In the genomic region with DNA sequence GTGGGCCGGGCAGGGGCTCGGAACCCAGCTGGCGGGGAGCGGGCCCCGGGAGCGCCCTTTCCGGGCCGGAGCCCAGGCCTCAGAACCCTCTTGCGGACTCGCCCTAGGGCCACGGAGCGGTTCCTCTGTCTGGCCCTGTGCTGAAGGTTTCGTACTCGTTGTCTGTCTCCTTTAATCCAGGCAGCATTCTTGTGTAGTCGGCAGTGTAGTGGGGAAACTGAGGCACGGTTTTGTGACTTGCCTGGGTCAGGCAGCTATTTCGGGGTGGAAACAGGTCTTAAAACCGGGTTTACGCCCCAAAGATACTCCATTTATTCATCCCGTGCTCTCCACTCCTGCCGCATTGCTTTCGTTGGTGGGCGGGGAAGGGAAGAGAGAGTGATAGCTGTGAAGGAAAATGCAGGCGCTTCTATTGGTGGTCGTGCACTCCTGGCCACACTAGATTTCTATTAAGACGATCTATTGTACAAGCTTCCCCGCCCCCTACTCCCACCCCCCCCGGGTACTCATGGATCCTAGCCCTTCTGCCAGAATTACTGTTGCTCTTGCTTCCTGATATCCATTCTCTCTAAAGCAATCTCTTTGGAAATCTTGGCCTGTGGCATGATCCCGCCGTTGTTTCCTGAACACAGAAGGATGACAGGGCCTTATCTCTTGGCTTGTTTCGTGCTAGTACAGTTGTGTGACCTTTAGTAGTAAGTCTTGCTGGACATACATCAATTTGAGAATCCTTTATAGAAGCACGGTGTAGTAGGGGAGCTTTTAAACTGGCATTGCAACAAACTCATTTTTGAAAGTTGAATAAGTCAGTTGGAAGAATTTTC, we compare ENCODE assay signal across 8 cellular contexts. TPM values are rescaled to one million over a fixed set of nuclear protein-coding genes. Genes with fewer than 3 reads are reported as not detected.
A peak's percentile ranks its signal among the peaks of the same experiment; 100 is the strongest.
DNase-seq lines count a peak whose midpoint lies in the region; ATAC-seq and TF ChIP-seq lines count a peak whose summit lies in the region.

No MANE protein-coding gene starts in this region.

- peak overlapping the region; percentile 97 for H3K27ac Mint-ChIP-seq in T-cell

- H3K27ac ChIP-seq in Karpas-422 (ENCODE audit: low read length) (peak overlapping the region; percentile 83), aorta (ENCODE audit: low read depth in 1 of 2, low read length in 2 of 2) (peak overlapping the region in 1 of 2 donors; percentile 68)

- POLR2A ChIA-PET in AG04449 (lab: Yijun Ruan, JAX): interaction anchor here (0.8 to 0.9 kb wide), 2 partner anchors 14 to 81 kb away, joined by 3 read pairs; no protein-coding TSS in a partner anchor
- POLR2A ChIA-PET in T-cell (lab: Charles Lee): no interaction called here

- intact Hi-C loops in aorta (cut with DNase I): loop anchor here in 1 of 2 donors (5.0 kb wide), 1 partner anchor 51 kb away; a partner anchor contains a TSS

- no peaks in the 10 kb centered on the region for H3K9me3 Mint-ChIP-seq in T-cell

- H3K4me2 ChIP-seq in Karpas-422 (ENCODE audit: low read depth, low read length, poor library complexity, severe bottlenecking): peak overlapping the region; percentile 87

- H3K9me2 ChIP-seq in Karpas-422 (replicated peaks; ENCODE audit: insufficient read depth, low read length): no peaks in the 10 kb centered on the region

- H3K36me3 ChIP-seq in Karpas-422 (ENCODE audit: insufficient read depth, low read length): peaks cover 20% of the 10 kb centered on the region; the same call in 1 of the 2 replicates
- no peaks in the 10 kb centered on the region for H3K36me3 ChIP-seq in endocrine pancreas (ENCODE audit: control insufficient read depth, insufficient read depth, low read length)
- H3K36me3 ChIP-seq in mucosa of stomach (ENCODE audit: control insufficient read depth, insufficient read depth, low read length): no peaks in the 10 kb centered on the region
- H3K36me3 ChIP-seq in aorta (ENCODE audit: control insufficient read depth in 1 of 2, insufficient read depth in 2 of 2, low read length in 1 of 2): no peaks in the 10 kb centered on the region

- H3K4me3 ChIP-seq in AG04449 (ENCODE audit: low read depth, low read length) (peak overlapping the region; percentile 85), GM12865 (ENCODE audit: low read depth, low read length) (peak overlapping the region; percentile 81), Karpas-422 (ENCODE audit: low read length) (peak overlapping the region; percentile 86), endocrine pancreas (ENCODE audit: control insufficient read depth, insufficient read depth, low read length) (peak overlapping the region; percentile 88), mucosa of stomach (ENCODE audit: low read length) (peak overlapping the region; percentile 85), aorta (ENCODE audit: low read length in 2 of 2) (peak overlapping the region; percentile 58 to 99)

- H3K27me3 ChIP-seq in Karpas-422 (ENCODE audit: low read length) (no peaks in the 10 kb centered on the region), endocrine pancreas (ENCODE audit: control insufficient read depth, insufficient read depth, low read length) (no peaks in the 10 kb centered on the region), mucosa of stomach (ENCODE audit: control insufficient read depth, insufficient read depth, low read length) (no peaks in the 10 kb centered on the region), aorta (ENCODE audit: control insufficient read depth in 1 of 2, insufficient read depth in 2 of 2, low read length in 1 of 2) (no peaks in the 10 kb centered on the region)

- peaks cover 62% of the 10 kb centered on the region for H3K79me2 ChIP-seq in Karpas-422 (ENCODE audit: low read length)

- H2AFZ ChIP-seq in Karpas-422 (ENCODE audit: low read length): no peak overlapping the region

- H3K4me1 ChIP-seq in Karpas-422 (ENCODE audit: low read length) (peaks cover 45% of the 10 kb centered on the region), endocrine pancreas (ENCODE audit: control insufficient read depth, insufficient read depth, low read length) (peaks cover 18% of the 10 kb centered on the region), mucosa of stomach (ENCODE audit: control insufficient read depth, insufficient read depth, low read length) (peaks cover 10% of the 10 kb centered on the region), aorta (ENCODE audit: control insufficient read depth in 1 of 2, insufficient read depth in 2 of 2, low read length in 2 of 2) (peaks cover 3 to 9% of the 10 kb centered on the region in 2 donors)

- no peak for DNase-seq in AG04449 (ENCODE audit: low read depth, low spot score)
- DNase-seq in GM12865 (ENCODE audit: low read depth): peak; percentile 34
- peak; percentile 80 for DNase-seq in Karpas-422
- DNase-seq in T-cell: no peak
- DNase-seq in aorta: no peak
- no peak for DNase-seq in NCI-H2196 treated with DMSO at 0.1 percent for 48 hours (lab: John Stamatoyannopoulos, UW; ENCODE audit: unreplicated experiment)

- WGBS in aorta, 2 donors: 0% methylated on average over 32 of the region's 32 CpGs

- peak overlapping the region; percentile 99 for H3K4me3 Mint-ChIP-seq in T-cell

- peaks cover 26% of the 10 kb centered on the region for H4K20me1 ChIP-seq in Karpas-422 (ENCODE audit: insufficient read depth, low read depth, low read length)

- H3K9ac ChIP-seq in Karpas-422 (ENCODE audit: low read length) (peak overlapping the region; percentile 93), endocrine pancreas (ENCODE audit: control insufficient read depth, insufficient read depth, low read length) (peak overlapping the region; percentile 94), mucosa of stomach (ENCODE audit: low read length) (peak overlapping the region; percentile 88)

- H3K4me1 Mint-ChIP-seq in T-cell: peaks cover 46 to 56% (median 52%) of the 10 kb centered on the region in 3 donors

- peaks cover 8% of the 10 kb centered on the region for H3K36me3 Mint-ChIP-seq in T-cell

- H3K27me3 Mint-ChIP-seq in T-cell: no peaks in the 10 kb centered on the region

- no peaks in the 10 kb centered on the region for H3K9me3 ChIP-seq in Karpas-422 (ENCODE audit: low read length)
- no peaks in the 10 kb centered on the region for H3K9me3 ChIP-seq in endocrine pancreas (ENCODE audit: control insufficient read depth, low read length)
- no peaks in the 10 kb centered on the region for H3K9me3 ChIP-seq in mucosa of stomach (ENCODE audit: control insufficient read depth, low read length)
- no peaks in the 10 kb centered on the region for H3K9me3 ChIP-seq in aorta (ENCODE audit: control insufficient read depth, low read length)

- ATAC-seq in T-cell (replicated peaks in 1 of 4) (peak in 1 of 4 experiments; percentile 0), aorta (ENCODE audit: low FRiP score) (peak; percentile 44)

- CTCF ChIA-PET in AG04449 (lab: Yijun Ruan, JAX) (interaction anchor here (1.2 to 2.7 kb wide), 6 partner anchors 14 to 145 kb away, joined by 3 to 11 read pairs (median 6); no protein-coding TSS in a partner anchor), T-cell (lab: Charles Lee) (interaction anchor here in 1 of 2 donors (1.0 to 1.5 kb wide), 4 partner anchors 18 to 159 kb away, joined by 3 to 5 read pairs (median 4); no protein-coding TSS in a partner anchor)

- TF ChIP-seq CTCF in AG04449 (IDR thresholded peaks at IDR 0.05; ENCODE audit: insufficient read depth, low read length, missing control alignments): no peak
- no peak for TF ChIP-seq CTCF in GM12865 (IDR thresholded peaks at IDR 0.05; ENCODE audit: insufficient read depth, low read depth, low read length, missing control alignments)

RNA-seq across cellular contexts. Expression of a gene that starts 0.8 kb away (rescaled TPM):
- 44.9 and 72.3 TPM in 2 replicates for total RNA-seq in Karpas-422 (2014; rRNA removed; shearing (Covaris generic); ENCODE audit: low replicate concordance)
- total RNA-seq in T-cell: 10 to 100 TPM; 39.5 to 84.4 (median 74.8) TPM
- total RNA-seq in aorta: 10 to 100 TPM; 39.3 to 52.7 TPM
- polyA plus RNA-seq in aorta: 10 to 100 TPM; 11.0 to 14.7 TPM

RNA-seq across cellular contexts. Expression of a gene that starts 27.9 kb away (rescaled TPM):
- not detected in 2 replicates for total RNA-seq in Karpas-422 (2014; rRNA removed; shearing (Covaris generic); ENCODE audit: low replicate concordance)
- total RNA-seq in T-cell (not detected), aorta (not detected)
- polyA plus RNA-seq in aorta: not detected

RNA-seq across cellular contexts. Expression of a gene that starts 49.7 kb away (rescaled TPM):
- 10.7 and 17.9 TPM in 2 replicates for total RNA-seq in Karpas-422 (2014; rRNA removed; shearing (Covaris generic); ENCODE audit: low replicate concordance)
- total RNA-seq in T-cell (10 to 100 TPM; 10.9 to 20.5 (median 18.8) TPM), aorta (10 to 100 TPM; 10.8 to 11.0 TPM)
- polyA plus RNA-seq in aorta: 10 to 100 TPM; 13.1 to 17.5 TPM

Comparison
In these comparisons a context has a peak if more than half of its experiments do, and no peak if none do; other contexts are left out.
1. DNase-seq: peak in GM12865 (single experiment) and Karpas-422 (single experiment); none in AG04449 (single experiment), T-cell (0 of 34), aorta (0 of 2) and NCI-H2196 treated with DMSO at 0.1 percent for 48 hours (single experiment).
2. Peak in every context shown above with its lines, with median percentiles within 50 percentile points of each other: H3K4me3 ChIP-seq and H3K9ac ChIP-seq.